Comparison of ENCODE assay signal across 12 cellular contexts in genomic region chr9:97848237-97848581, GRCh38. TPM values are rescaled to one million over a fixed set of nuclear protein-coding genes. Genes with fewer than 3 reads are reported as not detected.
DNase-seq lines count a peak whose midpoint lies in the region; TF ChIP-seq lines count a peak whose summit lies in the region.
"Had no signal": no experiment of that assay in that cellular context is flagged by ENCODE, and none has a peak within 500 bp of the region (broad histone marks: within the 10 kb centered on the region; RNA-seq: fewer than 3 reads in every experiment).

No MANE protein-coding gene starts in this region.

- peak overlapping the region; percentile 43 for H3K4me3 ChIP-seq in NT2/D1 (ENCODE audit: insufficient read length, low read depth)
- H3K4me3 ChIP-seq in foreskin fibroblast (ENCODE audit: low read depth in 1 of 2, low read length in 2 of 2) = peak overlapping the region in 1 of 2 donors; percentile 19
- no peak overlapping the region for H3K4me3 ChIP-seq in skeletal muscle satellite cell (ENCODE audit: low read length)

- peak overlapping the region; percentile 47 for H3K4me2 ChIP-seq in skeletal muscle satellite cell (ENCODE audit: low read length)

- H3K27me3 ChIP-seq in NT2/D1 (ENCODE audit: insufficient read depth, insufficient read length) = peaks cover 83% of the 10 kb centered on the region
- peaks cover 85% of the 10 kb centered on the region for H3K27me3 ChIP-seq in skeletal muscle satellite cell (ENCODE audit: control insufficient read depth, insufficient read depth, low read length)

- H3K36me3 ChIP-seq in ES-I3 (ENCODE audit: insufficient read depth, low read length) = no peaks in the 10 kb centered on the region
- H3K36me3 ChIP-seq in NT2/D1 (ENCODE audit: insufficient read depth, insufficient read length, low read length) = no peaks in the 10 kb centered on the region
- H3K36me3 ChIP-seq in skeletal muscle satellite cell (ENCODE audit: insufficient read depth, low read length) = no peaks in the 10 kb centered on the region

- peak overlapping the region; percentile 25 for H3K9ac ChIP-seq in ES-I3 (ENCODE audit: low read depth, low read length)
- H3K9ac ChIP-seq in NT2/D1 (ENCODE audit: insufficient read length, low read depth) = peak overlapping the region; percentile 72
- no peak overlapping the region for H3K9ac ChIP-seq in skeletal muscle satellite cell (ENCODE audit: low read depth, low read length)

- TF ChIP-seq CTCF in foreskin fibroblast (IDR thresholded peaks at IDR 0.05; ENCODE audit: low read depth, low read length) (peak; percentile 23), GM10266 (IDR thresholded peaks at IDR 0.05; ENCODE audit: control insufficient read depth, insufficient read depth, low read depth, missing control alignments) (no peak)

- H3K9me3 ChIP-seq in ES-I3 (ENCODE audit: control insufficient read depth, insufficient read depth, low read length) (no peaks in the 10 kb centered on the region), NT2/D1 (ENCODE audit: insufficient read depth, low read length) (no peaks in the 10 kb centered on the region), skeletal muscle satellite cell (replicated peaks; ENCODE audit: low read length) (no peaks in the 10 kb centered on the region)

- H3K4me1 ChIP-seq in ES-I3 (ENCODE audit: insufficient read depth, low read length) (peaks cover 5% of the 10 kb centered on the region; the same call in 1 of the 2 replicates), NT2/D1 (ENCODE audit: insufficient read depth, insufficient read length) (peaks cover 13% of the 10 kb centered on the region), skeletal muscle satellite cell (ENCODE audit: control insufficient read depth, insufficient read depth, low read length) (peaks cover 1% of the 10 kb centered on the region)

- DNase-seq in NT2/D1 (ENCODE audit: low read depth, low spot score) (no peak), foreskin fibroblast (no peak), amygdala (lab: John Stamatoyannopoulos, UW) (no peak), GM10266 (ENCODE audit: extremely low spot score) (no peak), NCI-H128 (lab: John Stamatoyannopoulos, UW; ENCODE audit: unreplicated experiment) (no peak)
- DNase-seq: DMS79 treated with DMSO at 0.1 percent for 48 hours; NCI-H2081; RPMI8226; stimulated activated CD4-positive, alpha-beta T cell treated with anti-CD3 and anti-CD28 coated beads, Interleukin-2, amount 100 ng/mL, for 48 hours had no signal

RNA-seq across cellular contexts. Expression of gene FOXE1, which starts 4.8 kb away (rescaled TPM):
- not detected in 2 replicates for total RNA-seq in skeletal muscle satellite cell (2012; rRNA removed)
- total RNA-seq: temporal lobe had no signal
